ENCODE assay signal across 1 cellular context in the genomic region with DNA sequence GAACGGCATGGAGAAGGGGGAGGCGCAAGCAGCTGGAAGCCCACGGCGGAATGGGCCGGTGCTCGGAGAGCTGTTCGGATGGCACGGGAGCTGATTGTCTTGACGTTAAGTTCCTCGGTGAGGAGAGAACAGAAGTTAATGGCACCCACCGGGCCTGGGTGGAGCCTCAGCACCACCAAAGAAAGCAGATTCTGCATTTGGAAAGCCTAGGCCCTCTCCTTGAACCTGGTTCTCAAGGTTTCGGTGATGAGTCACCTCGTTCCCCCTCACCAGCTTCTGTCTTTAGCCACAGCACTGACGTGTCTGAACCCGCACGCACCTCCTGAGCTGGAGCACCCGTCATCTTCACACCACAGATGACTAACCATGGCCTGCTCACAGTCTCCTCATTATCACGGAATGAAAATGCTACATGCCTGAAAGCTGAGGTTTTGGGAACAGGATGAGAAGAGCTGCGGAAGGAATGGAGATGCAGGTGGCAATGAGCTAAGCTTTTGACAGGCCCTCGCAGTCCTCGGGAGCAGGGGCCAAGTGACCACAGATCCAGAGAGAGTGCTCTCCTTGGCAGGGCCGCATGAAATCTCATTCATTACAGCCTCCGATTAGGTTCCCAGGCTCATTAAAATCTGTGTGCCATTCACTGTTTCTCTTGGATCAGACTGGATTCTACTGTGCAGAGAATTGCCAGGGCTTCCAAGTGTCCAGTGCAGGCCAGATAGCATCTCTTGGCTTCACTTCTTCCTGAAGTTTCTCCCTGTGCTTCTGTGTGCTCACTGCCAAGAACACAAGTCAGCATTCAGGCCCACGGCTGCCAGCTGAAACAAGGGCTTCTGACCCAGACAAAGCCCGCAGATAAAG.
TF ChIP-seq lines count a peak whose summit lies in the region.

No MANE protein-coding gene starts in this region.

TF ChIP-seq in K562, 482 proteins besides CTCF, POLR2A, EP300 and RAD21 (continued from another document and continues in another):
- TF ChIP-seq, protein P1, sequence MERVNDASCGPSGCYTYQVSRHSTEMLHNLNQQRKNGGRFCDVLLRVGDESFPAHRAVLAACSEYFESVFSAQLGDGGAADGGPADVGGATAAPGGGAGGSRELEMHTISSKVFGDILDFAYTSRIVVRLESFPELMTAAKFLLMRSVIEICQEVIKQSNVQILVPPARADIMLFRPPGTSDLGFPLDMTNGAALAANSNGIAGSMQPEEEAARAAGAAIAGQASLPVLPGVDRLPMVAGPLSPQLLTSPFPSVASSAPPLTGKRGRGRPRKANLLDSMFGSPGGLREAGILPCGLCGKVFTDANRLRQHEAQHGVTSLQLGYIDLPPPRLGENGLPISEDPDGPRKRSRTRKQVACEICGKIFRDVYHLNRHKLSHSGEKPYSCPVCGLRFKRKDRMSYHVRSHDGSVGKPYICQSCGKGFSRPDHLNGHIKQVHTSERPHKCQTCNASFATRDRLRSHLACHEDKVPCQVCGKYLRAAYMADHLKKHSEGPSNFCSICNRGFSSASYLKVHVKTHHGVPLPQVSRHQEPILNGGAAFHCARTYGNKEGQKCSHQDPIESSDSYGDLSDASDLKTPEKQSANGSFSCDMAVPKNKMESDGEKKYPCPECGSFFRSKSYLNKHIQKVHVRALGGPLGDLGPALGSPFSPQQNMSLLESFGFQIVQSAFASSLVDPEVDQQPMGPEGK (CRISPR knock-in tag; IDR thresholded peaks at IDR 0.05; ENCODE audit: borderline replicate concordance), result no peak
- TF ChIP-seq DPF2 (IDR thresholded peaks at IDR 0.05) (peak; percentile 26; the same call in 1 of the 2 replicates), HDAC3 (IDR thresholded peaks at IDR 0.05; ENCODE audit: borderline replicate concordance, partially characterized antibody) (no peak), NR2F6 (CRISPR knock-in tag; IDR thresholded peaks at IDR 0.05) (no peak), ZNF445 (CRISPR knock-in tag; IDR thresholded peaks at IDR 0.05; ENCODE audit: low read depth) (no peak), CBFA2T2 (conservative IDR thresholded peaks at IDR 0.05) (peak; percentile 44), TSC22D4 (tag; IDR thresholded peaks at IDR 0.05) (no peak), NCOR1 (IDR thresholded peaks at IDR 0.05) (no peak), ARNT (IDR thresholded peaks at IDR 0.05) (no peak), ZEB2 (IDR thresholded peaks at IDR 0.05) (peak; percentile 64; the same call in 1 of the 2 replicates), ZBTB1 (CRISPR knock-in tag; IDR thresholded peaks at IDR 0.05; ENCODE audit: borderline replicate concordance, low read depth) (no peak), BRD4 (IDR thresholded peaks at IDR 0.05) (no peak), ZZZ3 (IDR thresholded peaks at IDR 0.05) (no peak), ZC3H4 (CRISPR knock-in tag; IDR thresholded peaks at IDR 0.05; ENCODE audit: borderline replicate concordance) (no peak), ZNF707 (CRISPR knock-in tag; conservative IDR thresholded peaks at IDR 0.05) (no peak), NFIX (CRISPR knock-in tag; IDR thresholded peaks at IDR 0.05; ENCODE audit: low read depth) (no peak), ASH1L (IDR thresholded peaks at IDR 0.05; ENCODE audit: borderline replicate concordance, low read depth, partially characterized antibody) (no peak), CREM (IDR thresholded peaks at IDR 0.05; ENCODE audit: low read depth) (peak; percentile 80), ZNF324 (CRISPR knock-in tag; IDR thresholded peaks at IDR 0.05) (no peak), GATAD2B (IDR thresholded peaks at IDR 0.05; ENCODE audit: borderline replicate concordance) (no peak), CBFA2T3 (IDR thresholded peaks at IDR 0.05) (peak; percentile 54), NBN (IDR thresholded peaks at IDR 0.05; ENCODE audit: low read depth) (no peak), XRCC4 (IDR thresholded peaks at IDR 0.05; ENCODE audit: extremely low read depth, insufficient read depth, insufficient read length) (no peak), C11orf30 (IDR thresholded peaks at IDR 0.05; ENCODE audit: low read depth) (no peak), PPARD (CRISPR knock-in tag; IDR thresholded peaks at IDR 0.05) (no peak), JUND (IDR thresholded peaks at IDR 0.05; ENCODE audit: borderline replicate concordance, low read depth, low read length) (peak; percentile 90), JUND (tag; IDR thresholded peaks at IDR 0.05; ENCODE audit: borderline replicate concordance, low read depth, low read length) (peak; percentile 80), EHMT2 (IDR thresholded peaks at IDR 0.05) (no peak), BRD9 (IDR thresholded peaks at IDR 0.05; ENCODE audit: low read depth, partially characterized antibody) (no peak), EP400 (IDR thresholded peaks at IDR 0.05) (no peak), RCOR1 (IDR thresholded peaks at IDR 0.05; ENCODE audit: borderline replicate concordance in 1 of 2, low read depth in 2 of 2, low read length in 2 of 2) (no peak), HNRNPK (IDR thresholded peaks at IDR 0.05; ENCODE audit: low read depth, low read length, poor library complexity, severe bottlenecking) (no peak), HDAC8 (tag; IDR thresholded peaks at IDR 0.05) (no peak), ZNF143 (CRISPR knock-in tag; IDR thresholded peaks at IDR 0.05) (no peak), ZC3H8 (IDR thresholded peaks at IDR 0.05) (no peak), SUPT5H (IDR thresholded peaks at IDR 0.05) (no peak), ZNF785 (CRISPR knock-in tag; IDR thresholded peaks at IDR 0.05) (no peak), CBX3 (IDR thresholded peaks at IDR 0.05; ENCODE audit: borderline replicate concordance in 1 of 2, low read length in 2 of 2) (no peak), ZNF24 (IDR thresholded peaks at IDR 0.05) (no peak), TGIF2 (CRISPR knock-in tag; IDR thresholded peaks at IDR 0.05) (no peak), MYNN (IDR thresholded peaks at IDR 0.05) (no peak), MYNN (CRISPR knock-in tag; IDR thresholded peaks at IDR 0.05) (no peak), MBD2 (IDR thresholded peaks at IDR 0.05; ENCODE audit: borderline replicate concordance, low read depth) (no peak)
- TF ChIP-seq, protein P2, sequence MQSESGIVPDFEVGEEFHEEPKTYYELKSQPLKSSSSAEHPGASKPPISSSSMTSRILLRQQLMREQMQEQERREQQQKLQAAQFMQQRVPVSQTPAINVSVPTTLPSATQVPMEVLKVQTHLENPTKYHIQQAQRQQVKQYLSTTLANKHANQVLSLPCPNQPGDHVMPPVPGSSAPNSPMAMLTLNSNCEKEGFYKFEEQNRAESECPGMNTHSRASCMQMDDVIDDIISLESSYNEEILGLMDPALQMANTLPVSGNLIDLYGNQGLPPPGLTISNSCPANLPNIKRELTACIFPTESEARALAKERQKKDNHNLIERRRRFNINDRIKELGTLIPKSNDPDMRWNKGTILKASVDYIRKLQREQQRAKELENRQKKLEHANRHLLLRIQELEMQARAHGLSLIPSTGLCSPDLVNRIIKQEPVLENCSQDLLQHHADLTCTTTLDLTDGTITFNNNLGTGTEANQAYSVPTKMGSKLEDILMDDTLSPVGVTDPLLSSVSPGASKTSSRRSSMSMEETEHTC (IDR thresholded peaks at IDR 0.05), result no peak
- TF ChIP-seq, protein P3, sequence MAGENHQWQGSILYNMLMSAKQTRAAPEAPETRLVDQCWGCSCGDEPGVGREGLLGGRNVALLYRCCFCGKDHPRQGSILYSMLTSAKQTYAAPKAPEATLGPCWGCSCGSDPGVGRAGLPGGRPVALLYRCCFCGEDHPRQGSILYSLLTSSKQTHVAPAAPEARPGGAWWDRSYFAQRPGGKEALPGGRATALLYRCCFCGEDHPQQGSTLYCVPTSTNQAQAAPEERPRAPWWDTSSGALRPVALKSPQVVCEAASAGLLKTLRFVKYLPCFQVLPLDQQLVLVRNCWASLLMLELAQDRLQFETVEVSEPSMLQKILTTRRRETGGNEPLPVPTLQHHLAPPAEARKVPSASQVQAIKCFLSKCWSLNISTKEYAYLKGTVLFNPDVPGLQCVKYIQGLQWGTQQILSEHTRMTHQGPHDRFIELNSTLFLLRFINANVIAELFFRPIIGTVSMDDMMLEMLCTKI (IDR thresholded peaks at IDR 0.05; ENCODE audit: partially characterized antibody), result no peak
- TF ChIP-seq, protein P4, sequence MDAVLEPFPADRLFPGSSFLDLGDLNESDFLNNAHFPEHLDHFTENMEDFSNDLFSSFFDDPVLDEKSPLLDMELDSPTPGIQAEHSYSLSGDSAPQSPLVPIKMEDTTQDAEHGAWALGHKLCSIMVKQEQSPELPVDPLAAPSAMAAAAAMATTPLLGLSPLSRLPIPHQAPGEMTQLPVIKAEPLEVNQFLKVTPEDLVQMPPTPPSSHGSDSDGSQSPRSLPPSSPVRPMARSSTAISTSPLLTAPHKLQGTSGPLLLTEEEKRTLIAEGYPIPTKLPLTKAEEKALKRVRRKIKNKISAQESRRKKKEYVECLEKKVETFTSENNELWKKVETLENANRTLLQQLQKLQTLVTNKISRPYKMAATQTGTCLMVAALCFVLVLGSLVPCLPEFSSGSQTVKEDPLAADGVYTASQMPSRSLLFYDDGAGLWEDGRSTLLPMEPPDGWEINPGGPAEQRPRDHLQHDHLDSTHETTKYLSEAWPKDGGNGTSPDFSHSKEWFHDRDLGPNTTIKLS (IDR thresholded peaks at IDR 0.05; ENCODE audit: borderline replicate concordance, low read depth), result no peak
- TF ChIP-seq, protein P5, sequence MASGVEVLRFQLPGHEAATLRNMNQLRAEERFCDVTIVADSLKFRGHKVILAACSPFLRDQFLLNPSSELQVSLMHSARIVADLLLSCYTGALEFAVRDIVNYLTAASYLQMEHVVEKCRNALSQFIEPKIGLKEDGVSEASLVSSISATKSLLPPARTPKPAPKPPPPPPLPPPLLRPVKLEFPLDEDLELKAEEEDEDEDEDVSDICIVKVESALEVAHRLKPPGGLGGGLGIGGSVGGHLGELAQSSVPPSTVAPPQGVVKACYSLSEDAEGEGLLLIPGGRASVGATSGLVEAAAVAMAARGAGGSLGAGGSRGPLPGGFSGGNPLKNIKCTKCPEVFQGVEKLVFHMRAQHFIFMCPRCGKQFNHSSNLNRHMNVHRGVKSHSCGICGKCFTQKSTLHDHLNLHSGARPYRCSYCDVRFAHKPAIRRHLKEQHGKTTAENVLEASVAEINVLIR (CRISPR knock-in tag; IDR thresholded peaks at IDR 0.05), result no peak
- TF ChIP-seq, protein P6, sequence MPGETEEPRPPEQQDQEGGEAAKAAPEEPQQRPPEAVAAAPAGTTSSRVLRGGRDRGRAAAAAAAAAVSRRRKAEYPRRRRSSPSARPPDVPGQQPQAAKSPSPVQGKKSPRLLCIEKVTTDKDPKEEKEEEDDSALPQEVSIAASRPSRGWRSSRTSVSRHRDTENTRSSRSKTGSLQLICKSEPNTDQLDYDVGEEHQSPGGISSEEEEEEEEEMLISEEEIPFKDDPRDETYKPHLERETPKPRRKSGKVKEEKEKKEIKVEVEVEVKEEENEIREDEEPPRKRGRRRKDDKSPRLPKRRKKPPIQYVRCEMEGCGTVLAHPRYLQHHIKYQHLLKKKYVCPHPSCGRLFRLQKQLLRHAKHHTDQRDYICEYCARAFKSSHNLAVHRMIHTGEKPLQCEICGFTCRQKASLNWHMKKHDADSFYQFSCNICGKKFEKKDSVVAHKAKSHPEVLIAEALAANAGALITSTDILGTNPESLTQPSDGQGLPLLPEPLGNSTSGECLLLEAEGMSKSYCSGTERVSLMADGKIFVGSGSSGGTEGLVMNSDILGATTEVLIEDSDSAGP (CRISPR knock-in tag; IDR thresholded peaks at IDR 0.05), result no peak
- TF ChIP-seq, protein P7, sequence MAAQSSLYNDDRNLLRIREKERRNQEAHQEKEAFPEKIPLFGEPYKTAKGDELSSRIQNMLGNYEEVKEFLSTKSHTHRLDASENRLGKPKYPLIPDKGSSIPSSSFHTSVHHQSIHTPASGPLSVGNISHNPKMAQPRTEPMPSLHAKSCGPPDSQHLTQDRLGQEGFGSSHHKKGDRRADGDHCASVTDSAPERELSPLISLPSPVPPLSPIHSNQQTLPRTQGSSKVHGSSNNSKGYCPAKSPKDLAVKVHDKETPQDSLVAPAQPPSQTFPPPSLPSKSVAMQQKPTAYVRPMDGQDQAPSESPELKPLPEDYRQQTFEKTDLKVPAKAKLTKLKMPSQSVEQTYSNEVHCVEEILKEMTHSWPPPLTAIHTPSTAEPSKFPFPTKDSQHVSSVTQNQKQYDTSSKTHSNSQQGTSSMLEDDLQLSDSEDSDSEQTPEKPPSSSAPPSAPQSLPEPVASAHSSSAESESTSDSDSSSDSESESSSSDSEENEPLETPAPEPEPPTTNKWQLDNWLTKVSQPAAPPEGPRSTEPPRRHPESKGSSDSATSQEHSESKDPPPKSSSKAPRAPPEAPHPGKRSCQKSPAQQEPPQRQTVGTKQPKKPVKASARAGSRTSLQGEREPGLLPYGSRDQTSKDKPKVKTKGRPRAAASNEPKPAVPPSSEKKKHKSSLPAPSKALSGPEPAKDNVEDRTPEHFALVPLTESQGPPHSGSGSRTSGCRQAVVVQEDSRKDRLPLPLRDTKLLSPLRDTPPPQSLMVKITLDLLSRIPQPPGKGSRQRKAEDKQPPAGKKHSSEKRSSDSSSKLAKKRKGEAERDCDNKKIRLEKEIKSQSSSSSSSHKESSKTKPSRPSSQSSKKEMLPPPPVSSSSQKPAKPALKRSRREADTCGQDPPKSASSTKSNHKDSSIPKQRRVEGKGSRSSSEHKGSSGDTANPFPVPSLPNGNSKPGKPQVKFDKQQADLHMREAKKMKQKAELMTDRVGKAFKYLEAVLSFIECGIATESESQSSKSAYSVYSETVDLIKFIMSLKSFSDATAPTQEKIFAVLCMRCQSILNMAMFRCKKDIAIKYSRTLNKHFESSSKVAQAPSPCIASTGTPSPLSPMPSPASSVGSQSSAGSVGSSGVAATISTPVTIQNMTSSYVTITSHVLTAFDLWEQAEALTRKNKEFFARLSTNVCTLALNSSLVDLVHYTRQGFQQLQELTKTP (IDR thresholded peaks at IDR 0.05; ENCODE audit: low read depth in 1 of 2, partially characterized antibody in 2 of 2), result no peak
- TF ChIP-seq, protein P8, sequence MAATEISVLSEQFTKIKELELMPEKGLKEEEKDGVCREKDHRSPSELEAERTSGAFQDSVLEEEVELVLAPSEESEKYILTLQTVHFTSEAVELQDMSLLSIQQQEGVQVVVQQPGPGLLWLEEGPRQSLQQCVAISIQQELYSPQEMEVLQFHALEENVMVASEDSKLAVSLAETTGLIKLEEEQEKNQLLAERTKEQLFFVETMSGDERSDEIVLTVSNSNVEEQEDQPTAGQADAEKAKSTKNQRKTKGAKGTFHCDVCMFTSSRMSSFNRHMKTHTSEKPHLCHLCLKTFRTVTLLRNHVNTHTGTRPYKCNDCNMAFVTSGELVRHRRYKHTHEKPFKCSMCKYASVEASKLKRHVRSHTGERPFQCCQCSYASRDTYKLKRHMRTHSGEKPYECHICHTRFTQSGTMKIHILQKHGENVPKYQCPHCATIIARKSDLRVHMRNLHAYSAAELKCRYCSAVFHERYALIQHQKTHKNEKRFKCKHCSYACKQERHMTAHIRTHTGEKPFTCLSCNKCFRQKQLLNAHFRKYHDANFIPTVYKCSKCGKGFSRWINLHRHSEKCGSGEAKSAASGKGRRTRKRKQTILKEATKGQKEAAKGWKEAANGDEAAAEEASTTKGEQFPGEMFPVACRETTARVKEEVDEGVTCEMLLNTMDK (IDR thresholded peaks at IDR 0.05; ENCODE audit: borderline replicate concordance, insufficient read depth, low read depth, low read length, poor library complexity, severe bottlenecking), result no peak
- TF ChIP-seq, protein P9, sequence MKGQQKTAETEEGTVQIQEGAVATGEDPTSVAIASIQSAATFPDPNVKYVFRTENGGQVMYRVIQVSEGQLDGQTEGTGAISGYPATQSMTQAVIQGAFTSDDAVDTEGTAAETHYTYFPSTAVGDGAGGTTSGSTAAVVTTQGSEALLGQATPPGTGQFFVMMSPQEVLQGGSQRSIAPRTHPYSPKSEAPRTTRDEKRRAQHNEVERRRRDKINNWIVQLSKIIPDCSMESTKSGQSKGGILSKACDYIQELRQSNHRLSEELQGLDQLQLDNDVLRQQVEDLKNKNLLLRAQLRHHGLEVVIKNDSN (CRISPR knock-in tag; IDR thresholded peaks at IDR 0.05), result no peak
